In genomic region chr1:36149973-36150295, GRCh38 we compare ENCODE assay signal across 8 cellular contexts. TPM values are rescaled to one million over a fixed set of nuclear protein-coding genes. Genes with fewer than 3 reads are reported as not detected.
A peak's percentile ranks its signal among the peaks of the same experiment; 100 is the strongest.
DNase-seq lines count a peak whose midpoint lies in the region; TF ChIP-seq lines count a peak whose summit lies in the region.

No MANE protein-coding gene starts in this region.

- H3K36me3 ChIP-seq in MG63 = peaks cover 24% of the 10 kb centered on the region

- H3K27me3 Mint-ChIP-seq in CD14-positive monocyte (ENCODE audit: low read depth in 3 of 3) (peaks cover 0 to 2% (median 0%) of the 10 kb centered on the region in 3 donors), neural crest cell (ENCODE audit: low read depth) (no peaks in the 10 kb centered on the region)

- in situ Hi-C loops in GM13976 (cut with MboI; ENCODE audit: low sequenced_read_pairs, unreplicated experiment) = no loop called here

- TF ChIP-seq CTCF in CD14-positive monocyte (IDR thresholded peaks at IDR 0.05) (no peak), coronary artery (IDR thresholded peaks at IDR 0.05) (no peak), neural crest cell (conservative IDR thresholded peaks at IDR 0.05) (no peak), GM13976 (IDR thresholded peaks at IDR 0.05; ENCODE audit: borderline replicate concordance, control extremely low read depth, extremely low read depth, insufficient read depth, missing control alignments) (no peak)

- H3K4me3 ChIP-seq in MG63 (peak overlapping the region; percentile 11; the same call in 1 of the 2 replicates), coronary artery (peak overlapping the region; percentile 58)

- intact Hi-C loops in CD14-positive monocyte (cut with micrococcal nuclease) = loop anchor here (1.0 to 5.0 kb wide), 5 partner anchors 38 to 135 kb away; partner anchors contain the start of gene THRAP3 (in 2 of the 2)

- peaks cover 63% of the 10 kb centered on the region for H3K4me1 Mint-ChIP-seq in CD14-positive monocyte
- H3K4me1 Mint-ChIP-seq in neural crest cell = peaks cover 65% of the 10 kb centered on the region

- H3K9me3 ChIP-seq in MG63 = no peaks in the 10 kb centered on the region

- H3K9me3 Mint-ChIP-seq in CD14-positive monocyte = peaks cover 0 to 3% (median 0%) of the 10 kb centered on the region in 7 donors
- H3K9me3 Mint-ChIP-seq in neural crest cell = no peaks in the 10 kb centered on the region

- peak overlapping the region; percentile 85 to 93 for H3K4me3 Mint-ChIP-seq in CD14-positive monocyte
- peak overlapping the region; percentile 95 for H3K4me3 Mint-ChIP-seq in neural crest cell

- H3K27ac ChIP-seq in coronary artery = peak overlapping the region; percentile 92 to 98

- H3K27ac Mint-ChIP-seq in CD14-positive monocyte (peak overlapping the region; percentile 98 to 100 (median 99)), neural crest cell (ENCODE audit: unreplicated experiment) (peak overlapping the region; percentile 37)

- H3K27me3 ChIP-seq in MG63 = no peaks in the 10 kb centered on the region

- DNase-seq in CD14-positive monocyte (ENCODE audit: low spot score) = no peak
- no peak for DNase-seq in MG63
- DNase-seq in coronary artery (ENCODE audit: low spot score) = no peak
- DNase-seq in neural crest cell (ENCODE audit: low read depth, low spot score) = no peak
- DNase-seq in GM13976 (ENCODE audit: low spot score) = no peak
- DNase-seq in islet precursor cell = no peak
- no peak for DNase-seq in DMS53 treated with DMSO at 0.1 percent for 48 hours (lab: John Stamatoyannopoulos, UW; ENCODE audit: unreplicated experiment)
- no peak for DNase-seq in NCI-H510A treated with DMSO at 0.1 percent for 48 hours (lab: John Stamatoyannopoulos, UW)

- H3K36me3 Mint-ChIP-seq in CD14-positive monocyte (peaks cover 6% of the 10 kb centered on the region in 2 donors), neural crest cell (ENCODE audit: low read depth) (no peaks in the 10 kb centered on the region)

RNA-seq across cellular contexts. Expression of gene TRAPPC3, which starts 0.6 kb away (rescaled TPM):
- polyA plus RNA-seq in CD14-positive monocyte = 100 to 1,000 TPM; 125 to 136 TPM
- total RNA-seq in MG63 (2014; rRNA removed; shearing (Covaris generic); ENCODE audit: low replicate concordance) = 158 and 194 TPM in 2 replicates
- 48.6 and 52.8 TPM in 2 replicates for total RNA-seq in neural crest cell

RNA-seq across cellular contexts. Expression of gene MAP7D1, which starts 6.0 kb away (rescaled TPM):
- 10 to 100 TPM; 12.3 to 13.6 TPM for polyA plus RNA-seq in CD14-positive monocyte
- 104 and 154 TPM in 2 replicates for total RNA-seq in MG63 (2014; rRNA removed; shearing (Covaris generic); ENCODE audit: low replicate concordance)
- total RNA-seq in neural crest cell = 165 and 166 TPM in 2 replicates

RNA-seq across cellular contexts. Expression of gene COL8A2, which starts 24.9 kb away (rescaled TPM):
- 1 to 10 TPM in 1 of 2 donors, under 1 TPM in 1; 0.90 to 1.6 TPM for polyA plus RNA-seq in CD14-positive monocyte
- total RNA-seq in MG63 (2014; rRNA removed; shearing (Covaris generic); ENCODE audit: low replicate concordance) = 0.99 and 1.4 TPM in 2 replicates
- 0.09 TPM in 2 replicates for total RNA-seq in neural crest cell
